23 cellular contexts compared by ENCODE assay signal in the genomic region with DNA sequence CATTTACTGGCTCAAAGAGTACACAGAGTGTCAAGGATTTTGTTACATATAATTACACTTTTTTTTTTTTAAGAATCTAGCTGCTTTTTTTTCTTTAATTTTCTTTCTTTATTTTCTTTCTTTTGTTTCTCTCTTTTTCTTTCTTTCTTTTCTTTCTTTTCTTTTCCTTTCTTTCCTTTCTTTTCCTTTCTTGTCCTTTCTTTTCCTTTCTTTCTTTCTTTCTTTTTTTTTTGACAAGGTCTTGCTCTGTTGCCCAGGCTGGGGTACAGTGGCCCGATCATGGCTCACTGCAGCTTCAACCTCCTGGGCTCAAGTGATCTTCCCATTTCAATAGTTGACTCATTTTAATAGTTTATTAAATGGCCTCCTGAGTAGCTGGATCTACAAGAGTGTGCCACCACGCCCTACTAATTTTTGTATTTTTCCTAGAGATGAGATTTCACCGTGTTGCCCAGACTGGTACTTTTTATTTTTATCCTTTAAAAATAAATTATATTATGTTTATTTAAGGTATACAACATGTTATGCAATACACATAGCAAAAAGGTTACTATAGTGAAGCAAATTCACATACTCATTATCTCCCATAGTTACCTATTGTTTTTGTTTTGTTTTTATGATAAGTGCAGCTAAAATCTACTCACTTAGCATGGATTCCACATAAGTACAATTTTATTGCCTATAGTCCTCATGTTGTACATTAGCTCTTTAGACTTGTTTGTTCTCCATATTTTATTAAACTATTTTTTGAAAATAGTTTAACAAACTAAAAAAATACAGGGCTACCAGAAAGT.
DNase-seq lines count a peak whose midpoint lies in the region; ATAC-seq and TF ChIP-seq lines count a peak whose summit lies in the region.
"Had no signal": no experiment of that assay in that cellular context is flagged by ENCODE, and none has a peak within 500 bp of the region (broad histone marks: within the 10 kb centered on the region; RNA-seq: fewer than 3 reads in every experiment).

No MANE protein-coding gene starts in this region.

- H4K20me1 ChIP-seq in DOHH2 (ENCODE audit: control insufficient read depth, insufficient read depth, low read depth, low read length): no peaks in the 10 kb centered on the region

- H3K4me3 ChIP-seq in DOHH2 (ENCODE audit: low read length): no peak overlapping the region
- H3K4me3 ChIP-seq in epithelial cell of esophagus (ENCODE audit: low read length): no peak overlapping the region
- H3K4me3 ChIP-seq: esophagus muscularis mucosa, GM23338, uterus had no signal

- peak overlapping the region; percentile 20; the same call in 1 of the 2 replicates for H3K4me2 ChIP-seq in DOHH2 (ENCODE audit: low read length)
- H3K4me2 ChIP-seq: GM23338 had no signal

- ATAC-seq in HG03354 (IDR thresholded peaks at IDR 0.05; ENCODE audit: poor library complexity, severe bottlenecking, unreplicated experiment) (no peak), HG03457 (IDR thresholded peaks at IDR 0.05; ENCODE audit: unreplicated experiment) (no peak)
- ATAC-seq: activated naive CD4-positive, alpha-beta T cell treated with anti-CD3 and anti-CD28 coated beads, Interleukin-2, amount 50 U/mL, for 72 hours; GM23338; left lobe of liver; naive thymus-derived CD8-positive, alpha-beta T cell; stimulated activated naive CD8-positive, alpha-beta T cell treated with anti-CD3 and anti-CD28 coated beads, Interleukin-15, amount 100 ng/mL, for 72 hours had no signal

- H3K4me1 Mint-ChIP-seq in CD14-positive monocyte: peaks cover 81% of the 10 kb centered on the region
- H3K4me1 Mint-ChIP-seq: activated CD4-positive, alpha-beta memory T cell treated with anti-CD3 and anti-CD28 coated beads, Interleukin-2, amount 10 ng/mL, durations not matched to agents 7 days and 5 days; stimulated activated naive CD8-positive, alpha-beta T cell treated with anti-CD3 and anti-CD28 coated beads, Interleukin-15, amount 100 ng/mL, for 72 hours had no signal

- peaks cover 0 to 2% (median 0%) of the 10 kb centered on the region in 3 donors for H3K27me3 Mint-ChIP-seq in CD14-positive monocyte (ENCODE audit: low read depth in 3 of 3)
- H3K27me3 Mint-ChIP-seq: activated CD4-positive, alpha-beta memory T cell treated with anti-CD3 and anti-CD28 coated beads, Interleukin-2, amount 10 ng/mL, durations not matched to agents 7 days and 5 days; stimulated activated naive CD8-positive, alpha-beta T cell treated with anti-CD3 and anti-CD28 coated beads, Interleukin-15, amount 100 ng/mL, for 72 hours had no signal

- H3K9me3 ChIP-seq in DOHH2 (ENCODE audit: control insufficient read depth, insufficient read depth, low read length): no peaks in the 10 kb centered on the region
- H3K9me3 ChIP-seq: esophagus muscularis mucosa, uterus had no signal

- DNase-seq in CD14-positive monocyte (ENCODE audit: low spot score) (no peak), NCI-H69 (lab: John Stamatoyannopoulos, UW) (peak; percentile 40), epithelial cell of esophagus (ENCODE audit: low read depth) (peak; percentile 32), occipital lobe (lab: John Stamatoyannopoulos, UW) (no peak)
- DNase-seq in activated CD4-positive, alpha-beta T cell treated with anti-CD3 and anti-CD28 coated beads, Interleukin-2, amount 50 U/mL, for 1 hour: no peak
- DNase-seq: activated CD4-positive, alpha-beta memory T cell treated with anti-CD3 and anti-CD28 coated beads, Interleukin-2, amount 10 ng/mL, durations not matched to agents 7 days and 5 days; activated CD4-positive, CD25-positive, alpha-beta regulatory T cell treated with anti-CD3 and anti-CD28 coated beads, Interleukin-2, amount 50 U/mL, for 72 hours; endodermal cell; naive thymus-derived CD8-positive, alpha-beta T cell; NCI-H146; NCI-H526; stimulated activated naive CD8-positive, alpha-beta T cell treated with anti-CD3 and anti-CD28 coated beads, Interleukin-15, amount 100 ng/mL, for 72 hours; uterus had no signal

- no peaks in the 10 kb centered on the region for H3K9me2 ChIP-seq in DOHH2 (replicated peaks; ENCODE audit: control insufficient read depth, low read length)

- peaks cover 0 to 4% (median 0%) of the 10 kb centered on the region in 7 donors for H3K9me3 Mint-ChIP-seq in CD14-positive monocyte
- H3K9me3 Mint-ChIP-seq: activated T-helper 2 cell treated with anti-CD3 and anti-CD28 coated beads, Interferon-gamma antibody, Interleukin-2, Interleukin-4, amounts not matched to agents 10 μg/mL and 5 μg/mL and 100 μg/mL, durations not matched to agents 14 hours and 24 hours and 36 hours; endodermal cell; GM23338; IgD-negative memory B cell; stimulated activated naive CD8-positive, alpha-beta T cell treated with anti-CD3 and anti-CD28 coated beads, Interleukin-15, amount 100 ng/mL, for 72 hours had no signal

- H3K36me3 ChIP-seq in DOHH2 (ENCODE audit: control insufficient read depth, low read length): no peaks in the 10 kb centered on the region
- H3K36me3 ChIP-seq: esophagus muscularis mucosa, uterus had no signal

- TF ChIP-seq CTCF in CD14-positive monocyte (IDR thresholded peaks at IDR 0.05) (no peak), DOHH2 (IDR thresholded peaks at IDR 0.05; ENCODE audit: low read depth, low read length, poor library complexity, severe bottlenecking) (no peak), epithelial cell of esophagus (IDR thresholded peaks at IDR 0.05; ENCODE audit: insufficient read depth, low read depth, low read length, missing control alignments) (no peak)

- intact Hi-C loops in CD14-positive monocyte (cut with micrococcal nuclease): loop anchor here in 1 of 2 donors (5.0 to 10.0 kb wide), 2 partner anchors 186 to 386 kb away; a partner anchor contains a TSS

- H3K4me3 Mint-ChIP-seq in CD14-positive monocyte: no peak overlapping the region
- H3K4me3 Mint-ChIP-seq: activated CD4-positive, alpha-beta memory T cell treated with anti-CD3 and anti-CD28 coated beads, Interleukin-2, amount 10 ng/mL, durations not matched to agents 7 days and 5 days; endodermal cell; GM23338; naive thymus-derived CD8-positive, alpha-beta T cell; stimulated activated naive CD8-positive, alpha-beta T cell treated with anti-CD3 and anti-CD28 coated beads, Interleukin-15, amount 100 ng/mL, for 72 hours had no signal

- H3K4me1 ChIP-seq in DOHH2 (ENCODE audit: control insufficient read depth, low read length): peaks cover 77% of the 10 kb centered on the region
- H3K4me1 ChIP-seq: esophagus muscularis mucosa, uterus had no signal

- no peak overlapping the region for H3K27ac ChIP-seq in DOHH2 (ENCODE audit: low read depth, low read length)
- H3K27ac ChIP-seq: C4-2B, esophagus muscularis mucosa, uterus had no signal

- H3F3A ChIP-seq in DOHH2 (ENCODE audit: control insufficient read depth, insufficient read depth): no peaks in the 10 kb centered on the region

- no peaks in the 10 kb centered on the region for H3K27me3 ChIP-seq in DOHH2 (ENCODE audit: control insufficient read depth, low read length)
- H3K27me3 ChIP-seq: esophagus muscularis mucosa, uterus had no signal

- peak overlapping the region in 5 of 7 donors; percentile 49 to 90 (median 62) for H3K27ac Mint-ChIP-seq in CD14-positive monocyte
- H3K27ac Mint-ChIP-seq: activated CD4-positive, alpha-beta memory T cell treated with anti-CD3 and anti-CD28 coated beads, Interleukin-2, amount 10 ng/mL, durations not matched to agents 7 days and 5 days; activated naive CD4-positive, alpha-beta T cell treated with anti-CD3 and anti-CD28 coated beads, Interleukin-2, amount 50 U/mL, for 72 hours; activated T-helper 2 cell treated with anti-CD3 and anti-CD28 coated beads, Interferon-gamma antibody, Interleukin-2, Interleukin-4, amounts not matched to agents 10 μg/mL and 5 μg/mL and 100 μg/mL, durations not matched to agents 14 hours and 24 hours and 36 hours; endodermal cell; GM23338; IgD-negative memory B cell; stimulated activated naive CD8-positive, alpha-beta T cell treated with anti-CD3 and anti-CD28 coated beads, Interleukin-15, amount 100 ng/mL, for 72 hours had no signal

- no peaks in the 10 kb centered on the region for H3K79me2 ChIP-seq in DOHH2 (ENCODE audit: control insufficient read depth, low read length)

- no peaks in the 10 kb centered on the region for H3K36me3 Mint-ChIP-seq in CD14-positive monocyte
- H3K36me3 Mint-ChIP-seq: activated naive CD4-positive, alpha-beta T cell treated with anti-CD3 and anti-CD28 coated beads, Interleukin-2, amount 50 U/mL, for 72 hours; naive thymus-derived CD8-positive, alpha-beta T cell had no signal

Comparison
In these comparisons a context has a peak if more than half of its experiments do, and no peak if none do; other contexts are left out.
1. DNase-seq: peak in NCI-H69 (single experiment) and epithelial cell of esophagus (single experiment); none in CD14-positive monocyte (single experiment), occipital lobe (single experiment) and activated CD4-positive, alpha-beta T cell treated with anti-CD3 and anti-CD28 coated beads, Interleukin-2, amount 50 U/mL, for 1 hour (single experiment).